In genomic region chr11:75350743-75351540, GRCh38 we compare ENCODE assay signal across 1 cellular context.
TF ChIP-seq lines count a peak whose summit lies in the region.

No MANE protein-coding gene starts in this region.

TF ChIP-seq in WTC11, 78 proteins besides CTCF, POLR2A, EP300 and RAD21 (continued from another document):
- TF ChIP-seq CBFB (CRISPR knock-in tag; IDR thresholded peaks at IDR 0.05; ENCODE audit: low read depth) (no peak), ZNF425 (CRISPR knock-in tag; conservative IDR thresholded peaks at IDR 0.05) (no peak)
